12 cellular contexts compared by ENCODE assay signal in the genomic region with DNA sequence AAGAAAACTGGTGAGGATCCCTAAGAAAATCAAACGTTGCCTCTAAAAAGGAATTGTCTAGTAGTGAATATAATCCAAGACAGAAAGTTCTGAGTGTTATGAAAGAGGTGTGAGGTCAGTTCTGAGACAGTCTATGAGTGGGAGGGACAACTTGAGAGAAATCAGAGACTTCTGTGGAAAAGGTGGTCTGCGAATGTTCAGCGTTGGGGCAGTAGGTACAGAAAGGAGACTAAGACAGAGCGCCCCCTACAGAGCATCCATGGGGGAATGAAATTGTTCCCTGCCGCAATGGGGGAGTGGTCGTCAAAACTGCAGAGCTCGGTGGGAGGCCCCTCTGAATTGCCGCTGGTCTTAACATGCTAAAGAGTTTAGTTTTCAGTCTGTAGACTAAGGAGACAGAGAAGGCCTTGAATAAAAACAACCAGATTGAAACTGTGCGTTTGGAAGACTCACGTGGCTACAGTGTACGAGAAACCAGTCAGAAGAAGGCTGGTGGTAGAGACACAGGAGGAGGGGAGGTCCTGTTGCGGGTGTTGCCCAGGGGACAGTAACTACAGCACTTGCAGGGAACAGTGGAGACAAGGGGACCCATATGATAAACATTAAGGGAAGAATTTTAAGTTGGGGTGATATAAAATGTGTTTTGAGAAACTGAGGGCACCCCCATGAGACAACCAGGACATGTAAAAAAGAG. TPM values are rescaled to one million over a fixed set of nuclear protein-coding genes. Genes with fewer than 3 reads are reported as not detected.
DNase-seq lines count a peak whose midpoint lies in the region; ATAC-seq and TF ChIP-seq lines count a peak whose summit lies in the region.
"Had no signal": no experiment of that assay in that cellular context is flagged by ENCODE, and none has a peak within 500 bp of the region (broad histone marks: within the 10 kb centered on the region; RNA-seq: fewer than 3 reads in every experiment).

No MANE protein-coding gene starts in this region.

- CTCF ChIA-PET in activated CD8-positive, alpha-beta T cell treated with anti-CD3 and anti-CD28 coated beads for 36 hours (lab: Charles Lee), result interaction anchor here (0.8 to 1.5 kb wide), 5 partner anchors 8 to 85 kb away, joined by 3 read pairs; no protein-coding TSS in a partner anchor
- CTCF ChIA-PET in activated CD8-positive, alpha-beta T cell treated with anti-CD3 and anti-CD28 coated beads, Interleukin-2, amount 10 ng/mL, durations not matched to agents 7 days and 5 days (lab: Charles Lee), result interaction anchor here (0.9 to 1.2 kb wide), 2 partner anchors 41 to 112 kb away, joined by 3 to 4 read pairs; no protein-coding TSS in a partner anchor

- H3K4me1 ChIP-seq in fibroblast of lung (ENCODE audit: control insufficient read depth, extremely low read depth, insufficient read depth, low read length), result peaks cover 8% of the 10 kb centered on the region
- H3K4me1 ChIP-seq: uterus had no signal

- H3K36me3 Mint-ChIP-seq in activated CD8-positive, alpha-beta T cell treated with anti-CD3 and anti-CD28 coated beads for 36 hours (ENCODE audit: low read depth), result no peaks in the 10 kb centered on the region
- H3K36me3 Mint-ChIP-seq in activated CD8-positive, alpha-beta T cell treated with anti-CD3 and anti-CD28 coated beads, Interleukin-2, amount 10 ng/mL, durations not matched to agents 7 days and 5 days (ENCODE audit: low read depth), result peaks cover 9% of the 10 kb centered on the region
- no peaks in the 10 kb centered on the region for H3K36me3 Mint-ChIP-seq in immature natural killer cell

- H4K20me1 ChIP-seq in fibroblast of lung (ENCODE audit: control insufficient read depth, extremely low read depth, insufficient read depth, low read length), result no peaks in the 10 kb centered on the region

- no peak overlapping the region for H3K4me3 Mint-ChIP-seq in activated CD8-positive, alpha-beta T cell treated with anti-CD3 and anti-CD28 coated beads for 36 hours
- H3K4me3 Mint-ChIP-seq in activated CD8-positive, alpha-beta T cell treated with anti-CD3 and anti-CD28 coated beads, Interleukin-2, amount 10 ng/mL, durations not matched to agents 7 days and 5 days, result no peak overlapping the region
- H3K4me3 Mint-ChIP-seq in immature natural killer cell, result no peak overlapping the region

- H3K36me3 ChIP-seq in fibroblast of lung (ENCODE audit: control insufficient read depth, insufficient read depth, low read length), result no peaks in the 10 kb centered on the region
- H3K36me3 ChIP-seq: neutrophil, uterus had no signal

- H3K4me3 ChIP-seq in NB4 (ENCODE audit: low read depth, low read length) (no peak overlapping the region), fibroblast of lung (replicated peaks in 1 of 4; ENCODE audit: control extremely low read depth in 1 of 4, insufficient read depth in 1 of 4, low read depth in 3 of 4, low read length in 4 of 4) (no peak overlapping the region), retinal pigment epithelial cell (ENCODE audit: low read length) (no peak overlapping the region)
- H3K4me3 ChIP-seq: body of pancreas, uterus had no signal

- peak; percentile 33 for DNase-seq in activated CD8-positive, alpha-beta T cell treated with anti-CD3 and anti-CD28 coated beads for 36 hours
- DNase-seq in activated CD8-positive, alpha-beta T cell treated with anti-CD3 and anti-CD28 coated beads, Interleukin-2, amount 10 ng/mL, durations not matched to agents 7 days and 5 days, result no peak
- peak; percentile 47 for DNase-seq in NB4 (ENCODE audit: low read depth)
- DNase-seq in fibroblast of lung (ENCODE audit: low read depth in 2 of 2), result peak in 1 of 2 donors; percentile 6
- DNase-seq in retinal pigment epithelial cell (ENCODE audit: low read depth), result no peak
- no peak for DNase-seq in SKM-1 (lab: John Stamatoyannopoulos, UW; ENCODE audit: unreplicated experiment)
- DNase-seq in immature natural killer cell, result no peak
- DNase-seq in AG08396 (ENCODE audit: low spot score), result no peak
- DNase-seq: NCI-H2081, uterus had no signal

- no peak overlapping the region for H2AFZ ChIP-seq in fibroblast of lung (ENCODE audit: low read length)

- TF ChIP-seq POLR2A in NB4 (IDR thresholded peaks at IDR 0.05; ENCODE audit: extremely low read depth, insufficient read length), result no peak

- POLR2A ChIA-PET in activated CD8-positive, alpha-beta T cell treated with anti-CD3 and anti-CD28 coated beads for 36 hours (lab: Charles Lee), result no interaction called here
- POLR2A ChIA-PET in activated CD8-positive, alpha-beta T cell treated with anti-CD3 and anti-CD28 coated beads, Interleukin-2, amount 10 ng/mL, durations not matched to agents 7 days and 5 days (lab: Charles Lee), result no interaction called here

- H3K27me3 Mint-ChIP-seq in activated CD8-positive, alpha-beta T cell treated with anti-CD3 and anti-CD28 coated beads for 36 hours, result no peaks in the 10 kb centered on the region
- no peaks in the 10 kb centered on the region for H3K27me3 Mint-ChIP-seq in activated CD8-positive, alpha-beta T cell treated with anti-CD3 and anti-CD28 coated beads, Interleukin-2, amount 10 ng/mL, durations not matched to agents 7 days and 5 days (ENCODE audit: low read depth)
- H3K27me3 Mint-ChIP-seq in immature natural killer cell (ENCODE audit: low read depth in 3 of 3), result peaks cover 0 to 3% (median 2%) of the 10 kb centered on the region in 3 donors

- no peaks in the 10 kb centered on the region for H3K27me3 ChIP-seq in fibroblast of lung (ENCODE audit: control insufficient read depth, insufficient read depth, low read length)
- H3K27me3 ChIP-seq: body of pancreas, uterus had no signal

- H3K9ac ChIP-seq in fibroblast of lung (ENCODE audit: insufficient read depth, low read length), result no peak overlapping the region

- H3K9me3 Mint-ChIP-seq in activated CD8-positive, alpha-beta T cell treated with anti-CD3 and anti-CD28 coated beads for 36 hours, result no peaks in the 10 kb centered on the region
- no peaks in the 10 kb centered on the region for H3K9me3 Mint-ChIP-seq in activated CD8-positive, alpha-beta T cell treated with anti-CD3 and anti-CD28 coated beads, Interleukin-2, amount 10 ng/mL, durations not matched to agents 7 days and 5 days (ENCODE audit: insufficient read depth)
- no peaks in the 10 kb centered on the region for H3K9me3 Mint-ChIP-seq in immature natural killer cell

- no peak for ATAC-seq in activated CD8-positive, alpha-beta T cell treated with anti-CD3 and anti-CD28 coated beads for 36 hours
- ATAC-seq in activated CD8-positive, alpha-beta T cell treated with anti-CD3 and anti-CD28 coated beads, Interleukin-2, amount 10 ng/mL, durations not matched to agents 7 days and 5 days, result no peak
- ATAC-seq: body of pancreas had no signal

- no peak overlapping the region for H3K27ac Mint-ChIP-seq in activated CD8-positive, alpha-beta T cell treated with anti-CD3 and anti-CD28 coated beads for 36 hours
- no peak overlapping the region for H3K27ac Mint-ChIP-seq in activated CD8-positive, alpha-beta T cell treated with anti-CD3 and anti-CD28 coated beads, Interleukin-2, amount 10 ng/mL, durations not matched to agents 7 days and 5 days
- H3K27ac Mint-ChIP-seq in immature natural killer cell, result no peak overlapping the region

- peak; percentile 28 for TF ChIP-seq CTCF in activated CD8-positive, alpha-beta T cell treated with anti-CD3 and anti-CD28 coated beads for 36 hours (IDR thresholded peaks at IDR 0.05)
- TF ChIP-seq CTCF in NB4 (IDR thresholded peaks at IDR 0.05; ENCODE audit: low read depth, low read length), result peak; percentile 50
- TF ChIP-seq CTCF in fibroblast of lung (conservative IDR thresholded peaks at IDR 0.05 in 1 of 2, IDR thresholded peaks at IDR 0.05 in 1 of 2; ENCODE audit: low read depth in 1 of 2, low read length in 2 of 2), result peak; percentile 14 to 45
- TF ChIP-seq CTCF in retinal pigment epithelial cell (conservative IDR thresholded peaks at IDR 0.05; ENCODE audit: low read depth, low read length), result peak; percentile 60

- H3K79me2 ChIP-seq in fibroblast of lung (ENCODE audit: control insufficient read depth, insufficient read depth, low read length), result peaks cover 48% of the 10 kb centered on the region

- H3K4me1 Mint-ChIP-seq in activated CD8-positive, alpha-beta T cell treated with anti-CD3 and anti-CD28 coated beads for 36 hours (ENCODE audit: low read depth), result peaks cover 41% of the 10 kb centered on the region
- H3K4me1 Mint-ChIP-seq in activated CD8-positive, alpha-beta T cell treated with anti-CD3 and anti-CD28 coated beads, Interleukin-2, amount 10 ng/mL, durations not matched to agents 7 days and 5 days (ENCODE audit: low read depth), result peaks cover 27% of the 10 kb centered on the region
- H3K4me1 Mint-ChIP-seq in immature natural killer cell, result peaks cover 11 to 43% of the 10 kb centered on the region in 2 donors

- no peaks in the 10 kb centered on the region for H3K9me3 ChIP-seq in fibroblast of lung (ENCODE audit: control insufficient read depth, insufficient read depth, low read depth, low read length)
- H3K9me3 ChIP-seq: body of pancreas, neutrophil, uterus had no signal

- H3K27ac ChIP-seq in fibroblast of lung (ENCODE audit: insufficient read depth, low read length), result no peak overlapping the region
- H3K27ac ChIP-seq: body of pancreas, neutrophil, uterus had no signal

- intact Hi-C loops in activated CD8-positive, alpha-beta T cell treated with anti-CD3 and anti-CD28 coated beads for 36 hours (cut with micrococcal nuclease), result loop anchor here (10.0 kb wide), 1 partner anchor 289 kb away; no protein-coding TSS in a partner anchor

- peak overlapping the region; percentile 18 for H3K4me2 ChIP-seq in fibroblast of lung (ENCODE audit: extremely low read depth, insufficient read depth, low read length)

RNA-seq across cellular contexts. Expression of a gene that starts 6.9 kb away (rescaled TPM):
- 10 to 100 TPM; 25.1 to 28.8 TPM for total RNA-seq in activated CD8-positive, alpha-beta T cell treated with anti-CD3 and anti-CD28 coated beads for 36 hours
- total RNA-seq in activated CD8-positive, alpha-beta T cell treated with anti-CD3 and anti-CD28 coated beads, Interleukin-2, amount 10 ng/mL, durations not matched to agents 7 days and 5 days, result 10 to 100 TPM; 32.1 to 39.2 TPM
- total RNA-seq in fibroblast of lung, result 30.6 and 39.3 TPM in 2 replicates
- polyA plus RNA-seq in fibroblast of lung, result 13.8 and 16.8 TPM in 2 replicates
- polyA plus RNA-seq in fibroblast of lung (2012), result 14.4 and 20.9 TPM in 2 replicates
- 18.5 and 25.6 TPM in 2 replicates for polyA minus RNA-seq in fibroblast of lung (ENCODE audit: low replicate concordance)
- polyA plus RNA-seq in immature natural killer cell, result 10 to 100 TPM in 2 of 3 donors, 1 to 10 TPM in 1; 4.7 to 28.9 (median 13.7) TPM

Comparison
In these comparisons a context has a peak if more than half of its experiments do, and no peak if none do; other contexts are left out.
1. DNase-seq: peak in activated CD8-positive, alpha-beta T cell treated with anti-CD3 and anti-CD28 coated beads for 36 hours (single experiment) and NB4 (single experiment); none in activated CD8-positive, alpha-beta T cell treated with anti-CD3 and anti-CD28 coated beads, Interleukin-2, amount 10 ng/mL, durations not matched to agents 7 days and 5 days (single experiment), retinal pigment epithelial cell (single experiment), SKM-1 (single experiment), immature natural killer cell (0 of 3) and AG08396 (single experiment).
2. Peak in every context shown above with its lines, with median percentiles within 50 percentile points of each other: CTCF ChIP-seq.